Comparison of ENCODE assay signal across 9 cellular contexts in genomic region chr12:6450091-6450868, GRCh38. TPM values are rescaled to one million over a fixed set of nuclear protein-coding genes. Genes with fewer than 3 reads are reported as not detected.
DNase-seq lines count a peak whose midpoint lies in the region; ATAC-seq, FAIRE-seq and TF ChIP-seq lines count a peak whose summit lies in the region.
"Had no signal": no experiment of that assay in that cellular context is flagged by ENCODE, and none has a peak within 500 bp of the region (broad histone marks: within the 10 kb centered on the region; RNA-seq: fewer than 3 reads in every experiment).

No MANE protein-coding gene starts in this region.

- H3K4me1 Mint-ChIP-seq in activated B cell treated with CpG ODN at 0.5 μM for 24 hours: peaks cover 69% of the 10 kb centered on the region

- intact Hi-C loops in activated B cell treated with CpG ODN at 0.5 μM for 24 hours (cut with micrococcal nuclease): no loop called here
- intact Hi-C loops in right cardiac atrium (cut with DNase I): no loop called here

- no peak for TF ChIP-seq POLR2A in GM12892 (IDR thresholded peaks at IDR 0.05; ENCODE audit: low read depth, low read length)

- H3K9ac ChIP-seq in skeletal muscle satellite cell (ENCODE audit: low read depth, low read length): peak overlapping the region; percentile 81

- CTCF ChIA-PET in activated B cell treated with CpG ODN at 0.5 μM for 24 hours (lab: Charles Lee): interaction anchor here (1.0 to 3.1 kb wide), 4 partner anchors 15 to 89 kb away, joined by 3 to 24 read pairs (median 4); no protein-coding TSS in a partner anchor

- no peak for TF ChIP-seq CTCF in activated B cell treated with CpG ODN at 0.5 μM for 24 hours (IDR thresholded peaks at IDR 0.05)

- peak overlapping the region; percentile 97 for H3K4me3 Mint-ChIP-seq in activated B cell treated with CpG ODN at 0.5 μM for 24 hours

- DNase-seq in GM12892 (ENCODE audit: insufficient read length) (no peak), activated B cell treated with CpG ODN at 0.5 μM for 24 hours (no peak), right cardiac atrium (no peak), DMS53 (lab: John Stamatoyannopoulos, UW) (no peak), NCI-H2107 treated with DMSO at 0.1 percent for 48 hours (lab: John Stamatoyannopoulos, UW; ENCODE audit: unreplicated experiment) (no peak), activated gamma-delta T cell (lab: John Stamatoyannopoulos, UW) (no peak)
- DNase-seq: cerebellar nuclear complex had no signal

- H3K9me3 ChIP-seq in right cardiac atrium (ENCODE audit: control insufficient read depth, low read length) (no peaks in the 10 kb centered on the region), skeletal muscle satellite cell (replicated peaks; ENCODE audit: low read length) (no peaks in the 10 kb centered on the region)

- H3K27me3 Mint-ChIP-seq in activated B cell treated with CpG ODN at 0.5 μM for 24 hours: no peaks in the 10 kb centered on the region

- peak overlapping the region; percentile 99 for H3K27ac ChIP-seq in right cardiac atrium (ENCODE audit: low read length)

- no peaks in the 10 kb centered on the region for H3K36me3 ChIP-seq in skeletal muscle satellite cell (ENCODE audit: insufficient read depth, low read length)

- H3K4me1 ChIP-seq in right cardiac atrium (ENCODE audit: control insufficient read depth, insufficient read depth, low read length): peaks cover 3% of the 10 kb centered on the region
- peaks cover 33% of the 10 kb centered on the region for H3K4me1 ChIP-seq in skeletal muscle satellite cell (ENCODE audit: control insufficient read depth, insufficient read depth, low read length)

- H3K36me3 Mint-ChIP-seq in activated B cell treated with CpG ODN at 0.5 μM for 24 hours (ENCODE audit: low read depth): peaks cover 60% of the 10 kb centered on the region

- ATAC-seq in activated B cell treated with CpG ODN at 0.5 μM for 24 hours (ENCODE audit: low read depth) (no peak), right cardiac atrium (no peak), HG03045 (IDR thresholded peaks at IDR 0.05; ENCODE audit: unreplicated experiment) (no peak)

- H3K9me3 Mint-ChIP-seq in activated B cell treated with CpG ODN at 0.5 μM for 24 hours: no peaks in the 10 kb centered on the region

- H3K4me2 ChIP-seq in skeletal muscle satellite cell (ENCODE audit: low read length): peak overlapping the region; percentile 96

- FAIRE-seq in GM12892 (lab: Jason Lieb, UNC): peak; percentile 85

- WGBS in right cardiac atrium: 69% methylated on average over 16 of the region's 16 CpGs

- H3K4me3 ChIP-seq in right cardiac atrium (ENCODE audit: low read length) (peak overlapping the region; percentile 57), skeletal muscle satellite cell (ENCODE audit: low read length) (peak overlapping the region; percentile 77)

- peak overlapping the region; percentile 99 for H3K27ac Mint-ChIP-seq in activated B cell treated with CpG ODN at 0.5 μM for 24 hours

- H3K27me3 ChIP-seq in right cardiac atrium (ENCODE audit: control insufficient read depth, insufficient read depth): no peaks in the 10 kb centered on the region
- no peaks in the 10 kb centered on the region for H3K27me3 ChIP-seq in skeletal muscle satellite cell (ENCODE audit: control insufficient read depth, insufficient read depth, low read length)

- POLR2A ChIA-PET in activated B cell treated with CpG ODN at 0.5 μM for 24 hours (lab: Charles Lee): interaction anchor here (1.5 to 5.2 kb wide), 8 partner anchors 9 to 401 kb away, joined by 6 to 173 read pairs (median 20); partner anchors contain the start of genes CDCA3, GAPDH, MRPL51 and USP5

RNA-seq across cellular contexts. Expression of gene TAPBPL, which starts 1.6 kb away (rescaled TPM):
- 32.1 TPM for polyA plus RNA-seq in GM12892 (2012; ENCODE audit: missing spikeins)
- total RNA-seq in activated B cell treated with CpG ODN at 0.5 μM for 24 hours (52.5 and 64.0 TPM in 2 replicates), right cardiac atrium (10 to 100 TPM; 14.2 to 19.5 (median 17.1) TPM)
- polyA plus RNA-seq in right cardiac atrium: 17.2 TPM
- 4.8 and 6.8 TPM in 2 replicates for total RNA-seq in skeletal muscle satellite cell (2012; rRNA removed)

RNA-seq across cellular contexts. Expression of gene CD27, which starts 5.5 kb away (rescaled TPM):
- polyA plus RNA-seq in GM12892 (2012; ENCODE audit: missing spikeins): 82.1 TPM
- 39.3 and 43.8 TPM in 2 replicates for total RNA-seq in activated B cell treated with CpG ODN at 0.5 μM for 24 hours
- total RNA-seq in right cardiac atrium: under 1 TPM in 3 of 4 donors, not detected in 1; 0.29 to 0.80 (median 0.33) TPM
- polyA plus RNA-seq in right cardiac atrium: 0.27 TPM
- not detected in 2 replicates for total RNA-seq in skeletal muscle satellite cell (2012; rRNA removed)

RNA-seq across cellular contexts. Expression of gene VAMP1, which starts 20.2 kb away (rescaled TPM):
- 29.2 TPM for polyA plus RNA-seq in GM12892 (2012; ENCODE audit: missing spikeins)
- total RNA-seq in activated B cell treated with CpG ODN at 0.5 μM for 24 hours (32.9 and 34.5 TPM in 2 replicates), right cardiac atrium (1 to 10 TPM; 3.6 to 9.0 (median 6.1) TPM)
- polyA plus RNA-seq in right cardiac atrium: 4.7 TPM
- total RNA-seq in skeletal muscle satellite cell (2012; rRNA removed): 3.3 and 9.6 TPM in 2 replicates

RNA-seq across cellular contexts. Expression of gene MRPL51, which starts 42.8 kb away (rescaled TPM):
- polyA plus RNA-seq in GM12892 (2012; ENCODE audit: missing spikeins): 194 TPM
- total RNA-seq in activated B cell treated with CpG ODN at 0.5 μM for 24 hours: 130 and 145 TPM in 2 replicates
- total RNA-seq in right cardiac atrium: 100 to 1,000 TPM; 192 to 233 (median 213) TPM
- 180 TPM for polyA plus RNA-seq in right cardiac atrium
- 106 and 117 TPM in 2 replicates for total RNA-seq in skeletal muscle satellite cell (2012; rRNA removed)

RNA-seq across cellular contexts. Expression of gene NCAPD2, which starts 43.6 kb away (rescaled TPM):
- polyA plus RNA-seq in GM12892 (2012; ENCODE audit: missing spikeins): 46.3 TPM
- total RNA-seq in activated B cell treated with CpG ODN at 0.5 μM for 24 hours (38.4 and 40.9 TPM in 2 replicates), right cardiac atrium (10 to 100 TPM; 13.5 to 16.8 (median 14.6) TPM)
- polyA plus RNA-seq in right cardiac atrium: 5.7 TPM
- total RNA-seq in skeletal muscle satellite cell (2012; rRNA removed): 34.1 and 35.7 TPM in 2 replicates

Comparison
In these comparisons a context has a peak if more than half of its experiments do, and no peak if none do; other contexts are left out.
1. RNA of gene CD27, which starts 5.5 kb away (total RNA-seq): 39.3 to 43.8 TPM in activated B cell treated with CpG ODN at 0.5 μM for 24 hours; 0.29 to 0.80 TPM in right cardiac atrium; every median in the first group is over 10 times any median in the second.